Comparison of ENCODE assay signal across 8 cellular contexts in genomic region chrX:20267924-20268701, GRCh38. TPM values are rescaled to one million over a fixed set of nuclear protein-coding genes. Genes with fewer than 3 reads are reported as not detected.
DNase-seq lines count a peak whose midpoint lies in the region; ATAC-seq and FAIRE-seq lines count a peak whose summit lies in the region.

No MANE protein-coding gene starts in this region.

- H3K9me3 ChIP-seq in small intestine (ENCODE audit: control insufficient read depth, low read depth) = no peaks in the 10 kb centered on the region

- H3K27ac Mint-ChIP-seq in T-cell = no peak overlapping the region

- H3K27me3 Mint-ChIP-seq in T-cell = no peaks in the 10 kb centered on the region

- peak overlapping the region in 1 of 2 donors; percentile 87 for H3K27ac ChIP-seq in small intestine (ENCODE audit: low read depth in 1 of 2, low read length in 1 of 2)

- no peaks in the 10 kb centered on the region for H3K9me3 Mint-ChIP-seq in T-cell

- peak; percentile 12 for DNase-seq in ELR (ENCODE audit: low read depth)
- DNase-seq in T-cell = peak in 13 of 34 experiments; percentile 0 to 19 (median 6)
- peak; percentile 50 for DNase-seq in cerebellum (ENCODE audit: low spot score)
- DNase-seq in islet precursor cell = peak; percentile 73
- peak; percentile 19 for DNase-seq in small intestine
- DNase-seq in NCI-H1694 treated with DMSO at 0.1 percent for 48 hours (lab: John Stamatoyannopoulos, UW) = no peak
- no peak for DNase-seq in NCI-H345 (lab: John Stamatoyannopoulos, UW)

- ATAC-seq in T-cell (replicated peaks in 1 of 4) (no peak), GM21360 (IDR thresholded peaks at IDR 0.05; ENCODE audit: unreplicated experiment) (no peak)

- WGBS in small intestine, 3 donors = 11 to 53% (median 15%) methylated on average over 33 to 54 of the region's 54 CpGs

- H3K4me3 Mint-ChIP-seq in T-cell = peak overlapping the region; percentile 83 to 90 (median 85)

- peak overlapping the region; percentile 1 to 3 for H3K4me3 ChIP-seq in small intestine (ENCODE audit: low read depth in 1 of 2, low read length in 2 of 2)

- no peaks in the 10 kb centered on the region for H3K4me1 ChIP-seq in small intestine (ENCODE audit: control insufficient read depth in 2 of 2, insufficient read depth in 1 of 2, low read depth in 1 of 2, low read length in 1 of 2)

- peaks cover 14 to 18% (median 14%) of the 10 kb centered on the region in 3 donors for H3K4me1 Mint-ChIP-seq in T-cell

- CTCF ChIA-PET in T-cell (lab: Charles Lee) = no interaction called here

- FAIRE-seq in small intestine (lab: Jason Lieb, UNC) = no peak

- POLR2A ChIA-PET in T-cell (lab: Charles Lee) = interaction anchor here in 1 of 2 donors (0.6 kb wide), 1 partner anchor 39 kb away, joined by 3 read pairs; no protein-coding TSS in a partner anchor

- H3K27me3 ChIP-seq in small intestine (ENCODE audit: control insufficient read depth in 2 of 2, insufficient read depth in 2 of 2, low read length in 2 of 2) = no peaks in the 10 kb centered on the region

- no peaks in the 10 kb centered on the region for H3K36me3 ChIP-seq in small intestine (ENCODE audit: control insufficient read depth in 2 of 2, insufficient read depth in 2 of 2, low read length in 2 of 2)

- H3K36me3 Mint-ChIP-seq in T-cell = no peaks in the 10 kb centered on the region

RNA-seq across cellular contexts. Expression of gene RPS6KA3, which starts 1.4 kb away (rescaled TPM):
- 10 to 100 TPM; 65.2 to 89.9 (median 71.9) TPM for total RNA-seq in T-cell
- 35.1 TPM for total RNA-seq in cerebellum
- 10 to 100 TPM; 11.1 to 18.0 (median 15.2) TPM for polyA plus RNA-seq in small intestine

Comparison
In these comparisons a context has a peak if more than half of its experiments do, and no peak if none do; other contexts are left out.
1. DNase-seq: peak in ELR (single experiment), cerebellum (single experiment), islet precursor cell (single experiment) and small intestine (single experiment); none in NCI-H1694 treated with DMSO at 0.1 percent for 48 hours (single experiment) and NCI-H345 (single experiment).